In genomic region chr18:59379772-59380530, GRCh38 we compare ENCODE assay signal across 17 cellular contexts. TPM values are rescaled to one million over a fixed set of nuclear protein-coding genes. Genes with fewer than 3 reads are reported as not detected.
DNase-seq lines count a peak whose midpoint lies in the region; ATAC-seq and TF ChIP-seq lines count a peak whose summit lies in the region.
"Had no signal": no experiment of that assay in that cellular context is flagged by ENCODE, and none has a peak within 500 bp of the region (broad histone marks: within the 10 kb centered on the region; RNA-seq: fewer than 3 reads in every experiment).

No MANE protein-coding gene starts in this region.

- no peak overlapping the region for H4K91ac ChIP-seq in IMR-90 (ENCODE audit: insufficient read depth, low read depth, low read length)

- no peak for TF ChIP-seq POLR2A in IMR-90 (IDR thresholded peaks at IDR 0.05; ENCODE audit: low read depth, low read length)

- no peak overlapping the region for H3K4me3 Mint-ChIP-seq in activated CD4-positive, alpha-beta T cell treated with anti-CD3 and anti-CD28 coated beads for 36 hours

- no peaks in the 10 kb centered on the region for H4K20me1 ChIP-seq in IMR-90 (ENCODE audit: insufficient read depth, low read length)
- no peaks in the 10 kb centered on the region for H4K20me1 ChIP-seq in fibroblast of lung (ENCODE audit: control insufficient read depth, extremely low read depth, insufficient read depth, low read length)

- peak; percentile 28 for ATAC-seq in activated CD4-positive, alpha-beta T cell treated with anti-CD3 and anti-CD28 coated beads for 36 hours
- ATAC-seq in IMR-90 (ENCODE audit: low read depth), result peak; percentile 68
- ATAC-seq: Right ventricle myocardium inferior had no signal

- no CpG with 5 or more reads among the region's 3 CpGs for WGBS in IMR-90 (ENCODE audit: extremely low coverage in 2 of 2, insufficient read length in 1 of 2), 2 experiments

- no peaks in the 10 kb centered on the region for H3K9me1 ChIP-seq in IMR-90 (ENCODE audit: insufficient read depth, low read length)

- TF ChIP-seq CTCF in IMR-90 (conservative IDR thresholded peaks at IDR 0.05; ENCODE audit: low read depth, low read length) (no peak), fibroblast of lung (conservative IDR thresholded peaks at IDR 0.05 in 1 of 2, IDR thresholded peaks at IDR 0.05 in 1 of 2; ENCODE audit: low read depth in 1 of 2, low read length in 2 of 2) (no peak), parathyroid adenoma (IDR thresholded peaks at IDR 0.05) (no peak), coronary artery (IDR thresholded peaks at IDR 0.05) (no peak)

- H3K27me3 Mint-ChIP-seq in activated CD4-positive, alpha-beta T cell treated with anti-CD3 and anti-CD28 coated beads for 36 hours, result peaks cover 22% of the 10 kb centered on the region

- no peak overlapping the region for H4K8ac ChIP-seq in IMR-90 (ENCODE audit: low read depth in 2 of 2, low read length in 2 of 2)

- H3K4me2 ChIP-seq in IMR-90 (ENCODE audit: low read depth, low read length), result no peak overlapping the region
- peak overlapping the region; percentile 29 for H3K4me2 ChIP-seq in fibroblast of lung (ENCODE audit: extremely low read depth, insufficient read depth, low read length)
- peak overlapping the region; percentile 37 for H3K4me2 ChIP-seq in parathyroid adenoma (ENCODE audit: low read length)

- DNase-seq in activated CD4-positive, alpha-beta T cell treated with anti-CD3 and anti-CD28 coated beads for 36 hours, result no peak
- no peak for DNase-seq in activated CD4-positive, alpha-beta T cell treated with anti-CD3 and anti-CD28 coated beads, Interleukin-2, amount 50 U/mL, for 4 hours
- DNase-seq in IMR-90 (peak; percentile 41), fibroblast of lung (ENCODE audit: low read depth in 2 of 2) (peak; percentile 6 to 69), coronary artery (ENCODE audit: low spot score) (no peak), cerebellar cortex (ENCODE audit: low spot score) (no peak), NCI-H2029 treated with DMSO at 0.1 percent for 48 hours (lab: John Stamatoyannopoulos, UW) (no peak)
- DNase-seq: H7, NCI-H1417 treated with DMSO at 0.1 percent for 48 hours, NCI-H2029, NCI-H2171 treated with DMSO at 0.1 percent for 48 hours, NCI-H446 treated with DMSO at 0.1 percent for 48 hours, NCI-H69 had no signal

- no peak overlapping the region for H2AK5ac ChIP-seq in IMR-90 (ENCODE audit: low read depth, low read length)

- H2BK5ac ChIP-seq in IMR-90 (ENCODE audit: low read depth, low read length, poor library complexity, severe bottlenecking), result no peak overlapping the region

- no peak overlapping the region for H3K4ac ChIP-seq in IMR-90 (ENCODE audit: low read depth, low read length)

- no peak overlapping the region for H2BK15ac ChIP-seq in IMR-90 (ENCODE audit: low read depth, low read length)

- H3K9ac ChIP-seq in IMR-90 (ENCODE audit: low read depth, low read length) (no peak overlapping the region), fibroblast of lung (ENCODE audit: insufficient read depth, low read length) (no peak overlapping the region), parathyroid adenoma (no peak overlapping the region)

- no TSS peak for BruUV-seq in IMR-90 (replicated peaks; lab: Mats Ljungman, UMichigan)

- H2AFZ ChIP-seq in IMR-90 (replicated peaks; ENCODE audit: low read length, poor library complexity) (no peak overlapping the region), fibroblast of lung (ENCODE audit: low read length) (no peak overlapping the region), parathyroid adenoma (no peak overlapping the region)

- H3K27ac Mint-ChIP-seq in activated CD4-positive, alpha-beta T cell treated with anti-CD3 and anti-CD28 coated beads for 36 hours, result no peak overlapping the region

- H3K14ac ChIP-seq in IMR-90 (replicated peaks; ENCODE audit: low read depth, low read length), result no peak overlapping the region

- H3K9me3 Mint-ChIP-seq in activated CD4-positive, alpha-beta T cell treated with anti-CD3 and anti-CD28 coated beads for 36 hours (ENCODE audit: low read depth), result no peaks in the 10 kb centered on the region

- no peak for TF ChIP-seq RAD21 in IMR-90 (IDR thresholded peaks at IDR 0.05; ENCODE audit: low read length)

- peaks cover 15% of the 10 kb centered on the region for H3K4me1 Mint-ChIP-seq in activated CD4-positive, alpha-beta T cell treated with anti-CD3 and anti-CD28 coated beads for 36 hours

- H3K4me1 ChIP-seq in IMR-90 (ENCODE audit: control insufficient read depth, insufficient read depth, low read length), result no peaks in the 10 kb centered on the region
- peaks cover 2% of the 10 kb centered on the region for H3K4me1 ChIP-seq in fibroblast of lung (ENCODE audit: control insufficient read depth, extremely low read depth, insufficient read depth, low read length)
- no peaks in the 10 kb centered on the region for H3K4me1 ChIP-seq in parathyroid adenoma

- CTCF ChIA-PET in activated CD4-positive, alpha-beta T cell treated with anti-CD3 and anti-CD28 coated beads for 36 hours (lab: Charles Lee), result interaction anchor here (1.3 kb wide), 1 partner anchor 22 kb away, joined by 3 read pairs; no protein-coding TSS in a partner anchor
- CTCF ChIA-PET in IMR-90 (lab: Yijun Ruan, JAX), result no interaction called here

- no peaks in the 10 kb centered on the region; the same call in 1 of the 2 replicates for H3K9me3 ChIP-seq in IMR-90 (ENCODE audit: control insufficient read depth, insufficient read depth, low read length)
- no peaks in the 10 kb centered on the region for H3K9me3 ChIP-seq in fibroblast of lung (ENCODE audit: control insufficient read depth, insufficient read depth, low read depth, low read length)
- peaks cover 4% of the 10 kb centered on the region for H3K9me3 ChIP-seq in parathyroid adenoma (ENCODE audit: control insufficient read depth, low read length)

- POLR2A ChIA-PET in activated CD4-positive, alpha-beta T cell treated with anti-CD3 and anti-CD28 coated beads for 36 hours (lab: Charles Lee), result no interaction called here
- POLR2A ChIA-PET in IMR-90 (lab: Charles Lee; ENCODE audit: unreplicated experiment), result no interaction called here

- peaks cover 16% of the 10 kb centered on the region for H3K27me3 ChIP-seq in IMR-90 (ENCODE audit: control insufficient read depth, insufficient read depth, low read length)
- H3K27me3 ChIP-seq in fibroblast of lung (ENCODE audit: control insufficient read depth, insufficient read depth, low read length), result no peaks in the 10 kb centered on the region
- H3K27me3 ChIP-seq in parathyroid adenoma (ENCODE audit: control insufficient read depth, insufficient read depth, low read length), result no peaks in the 10 kb centered on the region

- H3K4me3 ChIP-seq in IMR-90 (ENCODE audit: insufficient read depth, low read depth, low read length), result no peak overlapping the region
- H3K4me3 ChIP-seq in fibroblast of lung (replicated peaks in 1 of 4; ENCODE audit: control extremely low read depth in 1 of 4, insufficient read depth in 1 of 4, low read depth in 3 of 4, low read length in 4 of 4), result no peak overlapping the region
- H3K4me3 ChIP-seq in parathyroid adenoma (ENCODE audit: low read depth, low read length), result no peak overlapping the region
- H3K4me3 ChIP-seq in coronary artery, result no peak overlapping the region

- H2AK9ac ChIP-seq in IMR-90 (replicated peaks; ENCODE audit: low read depth, low read length, poor library complexity), result no peak overlapping the region

- no peak overlapping the region for H3K18ac ChIP-seq in IMR-90 (ENCODE audit: low read depth, low read length)

- no peak overlapping the region for H3K56ac ChIP-seq in IMR-90 (ENCODE audit: extremely low read depth, insufficient read depth, low read length)

- no peaks in the 10 kb centered on the region for H3K79me1 ChIP-seq in IMR-90 (ENCODE audit: low read depth in 1 of 2, low read length in 2 of 2)

- no peaks in the 10 kb centered on the region for H3K36me3 ChIP-seq in IMR-90 (ENCODE audit: control insufficient read depth, insufficient read depth, low read length)
- H3K36me3 ChIP-seq in fibroblast of lung (ENCODE audit: control insufficient read depth, insufficient read depth, low read length), result no peaks in the 10 kb centered on the region
- H3K36me3 ChIP-seq in parathyroid adenoma (ENCODE audit: control insufficient read depth, insufficient read depth, low read length), result no peaks in the 10 kb centered on the region

- dilution Hi-C loops in IMR-90 (cut with HindIII; ENCODE audit: low sequenced_read_pairs, unreplicated experiment), result no loop called here

- H3K79me2 ChIP-seq in fibroblast of lung (ENCODE audit: control insufficient read depth, insufficient read depth, low read length) (no peaks in the 10 kb centered on the region), parathyroid adenoma (no peaks in the 10 kb centered on the region)

- no peaks in the 10 kb centered on the region for H3K36me3 Mint-ChIP-seq in activated CD4-positive, alpha-beta T cell treated with anti-CD3 and anti-CD28 coated beads for 36 hours (ENCODE audit: low read depth)

- no peak overlapping the region for H2BK120ac ChIP-seq in IMR-90 (ENCODE audit: low read depth, low read length)

- H3K27ac ChIP-seq in IMR-90 (ENCODE audit: insufficient read depth, low read length), result no peak overlapping the region
- H3K27ac ChIP-seq in fibroblast of lung (ENCODE audit: insufficient read depth, low read length), result no peak overlapping the region
- no peak overlapping the region for H3K27ac ChIP-seq in parathyroid adenoma
- H3K27ac ChIP-seq in coronary artery, result no peak overlapping the region
- H3K27ac ChIP-seq: C4-2B, HL-60 had no signal

- in situ Hi-C loops in IMR-90 (cut with MboI; ENCODE audit: low sequenced_read_pairs), result no loop called here

- no peak overlapping the region for H4K5ac ChIP-seq in IMR-90 (ENCODE audit: low read depth, low read length)

- H2BK20ac ChIP-seq in IMR-90 (ENCODE audit: low read depth, low read length), result no peak overlapping the region

- no peak overlapping the region for H3K23ac ChIP-seq in IMR-90 (ENCODE audit: low read depth, low read length)

- intact Hi-C loops in activated CD4-positive, alpha-beta T cell treated with anti-CD3 and anti-CD28 coated beads for 36 hours (cut with DNase I, micrococcal nuclease), result no loop called here
- intact Hi-C loops in IMR-90 (cut with micrococcal nuclease), result loop anchor here (5.0 kb wide), 1 partner anchor 63 kb away; the partner anchor contains the start of gene CPLX4

TF ChIP-seq in IMR-90, 13 proteins besides CTCF, POLR2A, EP300 and RAD21:
- TF ChIP-seq CHD1 (IDR thresholded peaks at IDR 0.05; ENCODE audit: low read depth, low read length) (no peak), CEBPB (IDR thresholded peaks at IDR 0.05; ENCODE audit: low read depth, low read length) (peak; percentile 38)

RNA-seq across cellular contexts. Expression of gene LMAN1, which starts 20.9 kb away (rescaled TPM):
- 100 to 1,000 TPM; 121 to 134 TPM for total RNA-seq in activated CD4-positive, alpha-beta T cell treated with anti-CD3 and anti-CD28 coated beads for 36 hours
- 213 and 262 TPM in 2 replicates for total RNA-seq in IMR-90 (2012; rRNA removed)
- 74.1 and 83.1 TPM in 2 replicates for polyA plus RNA-seq in IMR-90 (2012; rRNA removed)
- polyA plus RNA-seq in IMR-90 (2012; cell fraction: cytosol; rRNA removed), result 42.8 and 47.9 TPM in 2 replicates
- 22.6 and 89.0 TPM in 2 replicates for polyA plus RNA-seq in IMR-90 (2012; cell fraction: nucleus; rRNA removed; ENCODE audit: low replicate concordance)
- 132 and 170 TPM in 2 replicates for total RNA-seq in fibroblast of lung
- polyA plus RNA-seq in fibroblast of lung, result 77.7 and 130 TPM in 2 replicates
- polyA plus RNA-seq in fibroblast of lung (2012), result 61.4 and 103 TPM in 2 replicates
- 7.2 and 13.2 TPM in 2 replicates for polyA minus RNA-seq in fibroblast of lung (ENCODE audit: low replicate concordance)

Comparison
In these comparisons a context has a peak if more than half of its experiments do, and no peak if none do; other contexts are left out.
1. DNase-seq: peak in IMR-90 (single experiment) and fibroblast of lung (2 of 2); none in activated CD4-positive, alpha-beta T cell treated with anti-CD3 and anti-CD28 coated beads for 36 hours (single experiment), activated CD4-positive, alpha-beta T cell treated with anti-CD3 and anti-CD28 coated beads, Interleukin-2, amount 50 U/mL, for 4 hours (0 of 2), coronary artery (single experiment), cerebellar cortex (single experiment) and NCI-H2029 treated with DMSO at 0.1 percent for 48 hours (single experiment).